In genomic region chr5:8226148-8226547, GRCh38 we compare ENCODE assay signal across 28 cellular contexts.
"Had no signal": no experiment of that assay in that cellular context is flagged by ENCODE, and none has a peak within 500 bp of the region (broad histone marks: within the 10 kb centered on the region; RNA-seq: fewer than 3 reads in every experiment).

No MANE protein-coding gene starts in this region.

- H3K27me3 ChIP-seq: neural progenitor cell, ovary, right lobe of liver, sigmoid colon, spleen, suprapubic skin, testis, tibial artery, transverse colon, upper lobe of right lung, uterus had no signal

- H3K36me3 ChIP-seq: neural progenitor cell, ovary, right lobe of liver, sigmoid colon, spleen, suprapubic skin, tibial artery, transverse colon, upper lobe of right lung, uterus had no signal

- H3K9ac ChIP-seq: neural progenitor cell, parathyroid adenoma had no signal

- DNase-seq: natural killer cell; occipital lobe; ovary; posterior cingulate gyrus; psoas muscle; right cardiac atrium; right lobe of liver; sigmoid colon; small intestine; spleen; stimulated activated CD4-positive, alpha-beta T cell treated with anti-CD3 and anti-CD28 coated beads, Interleukin-12 subunit alpha, Interleukin-12 subunit beta, amount 100 ng/mL, for 4 hours; stimulated activated CD4-positive, alpha-beta T cell treated with anti-CD3 and anti-CD28 coated beads, Interleukin-1b, Interleukin-23, amount 100 ng/mL, for 48 hours; stimulated activated CD4-positive, alpha-beta T cell treated with anti-CD3 and anti-CD28 coated beads, Interleukin-4, amount 100 ng/mL, for 1 hour; stimulated activated CD4-positive, alpha-beta T cell treated with anti-CD3 and anti-CD28 coated beads, Interleukin-4, amount 100 ng/mL, for 4 hours; stimulated activated CD8-positive, alpha-beta memory T cell treated with anti-CD3 and anti-CD28 coated beads, Interleukin-4, amount 100 ng/mL, for 48 hours; stimulated activated naive CD4-positive, alpha-beta T cell; stimulated activated naive CD8-positive, alpha-beta T cell treated with anti-CD3 and anti-CD28 coated beads, Interleukin-15, amount 100 ng/mL, for 72 hours; stimulated activated naive CD8-positive, alpha-beta T cell treated with anti-CD3 and anti-CD28 coated beads, Interleukin-15, Interleukin-2, amounts not matched to agents 100 U/mL and 50 U/mL, for 24 hours; substantia nigra; testis; tibial artery; transverse colon; upper lobe of right lung; uterus had no signal

- ATAC-seq: natural killer cell; psoas muscle; right cardiac atrium; right lobe of liver; stimulated activated memory B cell treated with anti-CD40 and anti-IgM and Interleukin-4, amounts not matched to agents 10 μg/mL and 1 μg/mL and 100 μg/mL, for 72 hours; stimulated activated naive CD8-positive, alpha-beta T cell treated with anti-CD3 and anti-CD28 coated beads, Interleukin-15, amount 100 ng/mL, for 72 hours; stimulated activated naive CD8-positive, alpha-beta T cell treated with anti-CD3 and anti-CD28 coated beads, Interleukin-15, Interleukin-2, amounts not matched to agents 100 U/mL and 50 U/mL, for 24 hours; upper lobe of right lung had no signal

- H3K9me3 ChIP-seq: ovary, psoas muscle, right lobe of liver, sigmoid colon, testis, tibial artery, transverse colon, upper lobe of right lung, uterus had no signal

- H3K4me2 ChIP-seq: neural progenitor cell had no signal

- H2AFZ ChIP-seq: neural progenitor cell, parathyroid adenoma had no signal

- H3K79me2 ChIP-seq: parathyroid adenoma had no signal

- H3K4me3 ChIP-seq: neural progenitor cell, ovary, psoas muscle, right lobe of liver, sigmoid colon, spleen, suprapubic skin, testis, tibial artery, transverse colon, upper lobe of right lung, uterus had no signal

- H3K27ac ChIP-seq: neural progenitor cell, ovary, parathyroid adenoma, psoas muscle, right lobe of liver, sigmoid colon, spleen, suprapubic skin, testis, tibial artery, transverse colon, upper lobe of right lung, uterus had no signal

- H3K4me1 ChIP-seq: neural progenitor cell, parathyroid adenoma, psoas muscle, right lobe of liver, sigmoid colon, spleen, suprapubic skin, testis, transverse colon, upper lobe of right lung, uterus had no signal
